8 cellular contexts compared by ENCODE assay signal in genomic region chr6:122642604-122643003, GRCh38. TPM values are rescaled to one million over a fixed set of nuclear protein-coding genes. Genes with fewer than 3 reads are reported as not detected.
A peak's percentile ranks its signal among the peaks of the same experiment; 100 is the strongest.
DNase-seq lines count a peak whose midpoint lies in the region; ATAC-seq, FAIRE-seq and TF ChIP-seq lines count a peak whose summit lies in the region.
"Not testable (repeated sequence)": the region's sequence is repeated elsewhere in the genome, so short reads cannot be mapped to it uniquely, and the experiment has no call there.
"Had no signal": no experiment of that assay in that cellular context is flagged by ENCODE, and none has a peak within 500 bp of the region (broad histone marks: within the 10 kb centered on the region; RNA-seq: fewer than 3 reads in every experiment).

No MANE protein-coding gene starts in this region.

- not testable (repeated sequence) for H2AK5ac ChIP-seq in H1 (ENCODE audit: low read depth, low read length)

- POLR2A ChIA-PET in K562 (lab: Yijun Ruan, JAX): not testable (repeated sequence)
- POLR2A ChIA-PET in H1 (lab: Charles Lee; ENCODE audit: partially characterized antibody): interaction anchor here (1.2 kb wide), 1 partner anchor 11 kb away, joined by 3 read pairs; no protein-coding TSS in a partner anchor

- not testable (repeated sequence) for TF ChIP-seq EP300 in K562 (IDR thresholded peaks at IDR 0.05; ENCODE audit: low read length); H1 (IDR thresholded peaks at IDR 0.05; ENCODE audit: borderline replicate concordance in 1 of 2, low read depth in 2 of 2, low read length in 2 of 2)

- H3K56ac ChIP-seq in H1 (replicated peaks; ENCODE audit: insufficient read length, low read depth, low read length): not testable (repeated sequence)

- not testable (repeated sequence) for H2BK5ac ChIP-seq in H1 (ENCODE audit: low read depth, low read length)

- H4K91ac ChIP-seq in H1 (replicated peaks; ENCODE audit: insufficient read length, low read length): not testable (repeated sequence)

- not testable (repeated sequence) for H3K27ac ChIP-seq in RWPE2 (ENCODE audit: poor library complexity, severe bottlenecking); K562 (ENCODE audit: extremely low read depth, low read depth, low read length); H1 (ENCODE audit: low read depth, low read length); keratinocyte (ENCODE audit: control insufficient read depth, insufficient read depth, low read length); small intestine (ENCODE audit: low read depth in 1 of 2, low read length in 1 of 2)
- peak overlapping the region; percentile 40 for H3K27ac ChIP-seq in epithelial cell of prostate

- ATAC-seq in RWPE2 (ENCODE audit: low read depth): peak; percentile 54; the same call in 1 of the 3 replicates
- ATAC-seq in K562: not testable (repeated sequence)

- not testable (repeated sequence) for H3K4me1 ChIP-seq in RWPE2 (ENCODE audit: insufficient read depth, poor library complexity, severe bottlenecking); K562 (replicated peaks in 1 of 2; ENCODE audit: control insufficient read depth in 2 of 2, insufficient read depth in 2 of 2, low read length in 2 of 2); H1 (replicated peaks in 1 of 4; ENCODE audit: control insufficient read depth in 3 of 4, insufficient read depth in 4 of 4, low read length in 3 of 4); small intestine (ENCODE audit: control insufficient read depth in 2 of 2, insufficient read depth in 1 of 2, low read depth in 1 of 2, low read length in 1 of 2)
- peaks cover 12% of the 10 kb centered on the region for H3K4me1 ChIP-seq in keratinocyte (ENCODE audit: control insufficient read depth, extremely low read depth, insufficient read depth, low read length)

- H4K5ac ChIP-seq in H1 (ENCODE audit: insufficient read length, low read depth, low read length): not testable (repeated sequence)

- dilution Hi-C loops in keratinocyte (cut with MboI; ENCODE audit: extremely low pct_ligation_motif_present, low sequenced_read_pairs): not testable (repeated sequence)

- not testable (repeated sequence) for BruUV-seq in K562 (replicated peaks; lab: Mats Ljungman, UMichigan)

- CTCF ChIA-PET in K562 (lab: Yijun Ruan, JAX; ENCODE audit: low intra/inter-chr PET ratio): not testable (repeated sequence)
- CTCF ChIA-PET in H1 (lab: Charles Lee; ENCODE audit: partially characterized antibody): interaction anchor here (0.7 to 4.4 kb wide), 3 partner anchors 14 to 112 kb away, joined by 3 to 19 read pairs (median 3); no protein-coding TSS in a partner anchor

- H4K20me1 ChIP-seq in K562 (replicated peaks; ENCODE audit: control insufficient read depth, insufficient read depth, low read length); H1 (replicated peaks in 1 of 2; ENCODE audit: control insufficient read depth in 1 of 2, insufficient read depth in 2 of 2, low read length in 2 of 2); keratinocyte (ENCODE audit: control insufficient read depth, extremely low read depth, insufficient read depth, low read length): not testable (repeated sequence)

- FAIRE-seq in GM12891 (lab: Jason Lieb, UNC) (peak; percentile 28), K562 (lab: Jason Lieb, UNC) (peak; percentile 52), H1 (lab: Jason Lieb, UNC) (peak; percentile 50), keratinocyte (lab: Jason Lieb, UNC) (peak; percentile 86), small intestine (lab: Jason Lieb, UNC) (peak; percentile 75)

- not testable (repeated sequence) for H3K36me3 ChIP-seq in RWPE2 (ENCODE audit: low read depth); K562 (ENCODE audit: control insufficient read depth, insufficient read depth, low read length); H1 (ENCODE audit: control insufficient read depth in 2 of 4, insufficient read depth in 4 of 4, low read length in 3 of 4); keratinocyte (ENCODE audit: control insufficient read depth in 2 of 2, extremely low read depth in 1 of 2, insufficient read depth in 2 of 2, low read length in 2 of 2); small intestine (ENCODE audit: control insufficient read depth in 2 of 2, insufficient read depth in 2 of 2, low read length in 2 of 2)

- TF ChIP-seq CTCF in RWPE2 (IDR thresholded peaks at IDR 0.05; ENCODE audit: poor library complexity, severe bottlenecking); K562 (IDR thresholded peaks at IDR 0.05 in 2 of 3, conservative IDR thresholded peaks at IDR 0.05 in 1 of 3; ENCODE audit: insufficient read depth in 2 of 3, low read depth in 1 of 3, low read length in 3 of 3); H1 (IDR thresholded peaks at IDR 0.05; ENCODE audit: control extremely low read depth in 1 of 3, insufficient read depth in 1 of 3, low read depth in 1 of 3, low read length in 3 of 3); keratinocyte (optimal IDR thresholded peaks at IDR 0.05 in 1 of 3, IDR thresholded peaks at IDR 0.05 in 1 of 3, conservative IDR thresholded peaks at IDR 0.05 in 1 of 3; ENCODE audit: extremely low read depth in 1 of 3, insufficient read depth in 2 of 3, low read length in 3 of 3): not testable (repeated sequence)

- not testable (repeated sequence) for H3K4me3 ChIP-seq in RWPE2 (ENCODE audit: severe bottlenecking); K562; H1 (ENCODE audit: extremely low read depth in 1 of 4, insufficient read depth in 2 of 4, low read depth in 3 of 4, low read length in 4 of 4); keratinocyte (ENCODE audit: control insufficient read depth in 2 of 3, extremely low read depth in 1 of 3, insufficient read depth in 2 of 3, low read depth in 1 of 3, low read length in 3 of 3); small intestine (ENCODE audit: low read depth in 1 of 2, low read length in 2 of 2)

- H3K79me2 ChIP-seq in K562 (ENCODE audit: control insufficient read depth, insufficient read depth, low read length); H1 (ENCODE audit: control insufficient read depth in 1 of 2, insufficient read depth in 2 of 2, low read length in 2 of 2); keratinocyte (ENCODE audit: control insufficient read depth, insufficient read depth, low read length): not testable (repeated sequence)

- H2BK15ac ChIP-seq in H1 (ENCODE audit: low read length): not testable (repeated sequence)

- H2AFZ ChIP-seq in K562 (ENCODE audit: low read depth, low read length); H1 (ENCODE audit: low read length): not testable (repeated sequence)
- peak overlapping the region; percentile 41 for H2AFZ ChIP-seq in keratinocyte (ENCODE audit: control insufficient read depth, low read length)

- H2BK12ac ChIP-seq in H1 (ENCODE audit: low read depth, low read length): not testable (repeated sequence)

- not testable (repeated sequence) for H3K27me3 ChIP-seq in RWPE2 (ENCODE audit: insufficient read depth, poor library complexity, severe bottlenecking); K562 (ENCODE audit: control insufficient read depth in 2 of 2, insufficient read depth in 2 of 2, low read length in 2 of 2); H1 (replicated peaks in 1 of 4; ENCODE audit: control insufficient read depth in 3 of 4, extremely low read depth in 1 of 4, insufficient read depth in 3 of 4, low read length in 3 of 4); keratinocyte (ENCODE audit: control insufficient read depth, extremely low read depth, insufficient read depth, low read length); small intestine (ENCODE audit: control insufficient read depth in 2 of 2, insufficient read depth in 2 of 2, low read length in 2 of 2)

- H4K8ac ChIP-seq in H1 (ENCODE audit: extremely low read depth, insufficient read depth, low read length): not testable (repeated sequence)

- H3K23me2 ChIP-seq in H1 (ENCODE audit: low read depth, low read length): not testable (repeated sequence)

- in situ Hi-C loops in K562 (cut with MboI): not testable (repeated sequence)

- TF ChIP-seq RAD21 in K562 (CRISPR knock-in tag; conservative IDR thresholded peaks at IDR 0.05 in 1 of 2, IDR thresholded peaks at IDR 0.05 in 1 of 2); H1 (IDR thresholded peaks at IDR 0.05 in 1 of 2, conservative IDR thresholded peaks at IDR 0.05 in 1 of 2; ENCODE audit: low read depth in 2 of 2, low read length in 2 of 2): not testable (repeated sequence)

- not testable (repeated sequence) for H3K79me1 ChIP-seq in H1 (ENCODE audit: low read depth, low read length)

- TF ChIP-seq POLR2A in GM12891 (IDR thresholded peaks at IDR 0.05; ENCODE audit: low read depth, low read length); K562 (conservative IDR thresholded peaks at IDR 0.05); H1 (IDR thresholded peaks at IDR 0.05; ENCODE audit: control extremely low read depth in 1 of 2, low read depth in 2 of 2, low read length in 2 of 2): not testable (repeated sequence)

- not testable (repeated sequence) for H3K18ac ChIP-seq in H1 (ENCODE audit: extremely low read depth, low read length)

- H3K14ac ChIP-seq in H1 (ENCODE audit: insufficient read length): not testable (repeated sequence)

- H2BK120ac ChIP-seq in H1 (replicated peaks; ENCODE audit: low read depth, low read length): not testable (repeated sequence)

- DNase-seq in GM12891 (ENCODE audit: insufficient read length, low spot score); RWPE2 (ENCODE audit: low spot score); K562 (ENCODE audit: extremely low read depth in 1 of 4, low spot score in 3 of 4); H1 (ENCODE audit: low read depth in 1 of 2, low spot score in 2 of 2); epithelial cell of prostate (ENCODE audit: low read depth, low spot score); small intestine: not testable (repeated sequence)
- DNase-seq in keratinocyte (ENCODE audit: low read depth, low spot score): peak; percentile 7

- not testable (repeated sequence) for H3K9ac ChIP-seq in K562 (ENCODE audit: insufficient read depth in 1 of 2, low read depth in 2 of 2, low read length in 2 of 2); H1 (replicated peaks in 1 of 4; ENCODE audit: extremely low read depth in 1 of 4, low read depth in 3 of 4, low read length in 3 of 4); keratinocyte (ENCODE audit: control insufficient read depth, extremely low read depth, insufficient read depth, low read length)

- H3K9me1 ChIP-seq in K562 (ENCODE audit: control insufficient read depth, insufficient read depth, low read length); keratinocyte (ENCODE audit: control insufficient read depth, extremely low read depth, insufficient read depth, low read length): not testable (repeated sequence)

- not testable (repeated sequence) for H3K9me3 ChIP-seq in RWPE2 (ENCODE audit: severe bottlenecking); K562 (replicated peaks; ENCODE audit: control insufficient read depth, insufficient read depth, low read depth, low read length); H1 (ENCODE audit: insufficient read depth in 2 of 2, low read depth in 1 of 2, low read length in 1 of 2); keratinocyte (ENCODE audit: control insufficient read depth, low read depth, low read length); small intestine (ENCODE audit: control insufficient read depth, low read depth)

- not testable (repeated sequence) for H2BK20ac ChIP-seq in H1 (ENCODE audit: low read length)

- intact Hi-C loops in K562 (cut with micrococcal nuclease): not testable (repeated sequence)

- not testable (repeated sequence) for H3K23ac ChIP-seq in H1 (ENCODE audit: insufficient read length)

- 20% methylated on average over 1 of the region's 1 CpG for WGBS in K562 (ENCODE audit: insufficient coverage, low coverage, missing lambda C conversion rate)
- 93% methylated on average over 1 of the region's 1 CpG; no CpG with 5 or more reads in 1 of the 2 experiments for WGBS in H1 (ENCODE audit: extremely low coverage in 1 of 2, insufficient coverage in 1 of 2, insufficient read length in 1 of 2, insufficient replicate concordance in 2 of 2, low coverage in 1 of 2, low lambda C conversion rate in 2 of 2, missing lambda C conversion rate in 1 of 2), 2 experiments
- WGBS in small intestine, 3 donors: 82 to 93% (median 90%) methylated on average over 1 of the region's 1 CpG

- not testable (repeated sequence) for H3K4ac ChIP-seq in H1 (replicated peaks; ENCODE audit: insufficient read length, low read depth, low read length)

- not testable (repeated sequence) for H3K4me2 ChIP-seq in K562 (ENCODE audit: insufficient read depth, low read length); H1 (ENCODE audit: insufficient read depth in 1 of 2, low read depth in 2 of 2, low read length in 2 of 2); keratinocyte (ENCODE audit: control insufficient read depth, extremely low read depth, insufficient read depth, low read depth, low read length)

RNA-seq across cellular contexts. Expression of gene PKIB, which starts 32.4 kb away (rescaled TPM):
- polyA plus RNA-seq in GM12891 (2012; ENCODE audit: low read depth, missing spikeins): 0.44 TPM
- total RNA-seq in K562 (2011; cell fraction: chromatin; rRNA removed; ENCODE audit: low replicate concordance): 11.2 and 28.4 TPM in 2 replicates
- 4.3 and 8.4 TPM in 2 replicates for total RNA-seq in K562 (2011; cell fraction: nucleolus; rRNA removed)
- 16.1 and 27.0 TPM in 2 replicates for total RNA-seq in K562 (2011; cell fraction: nucleoplasm; rRNA removed)
- total RNA-seq in K562 (2014; rRNA removed) (14.8 and 17.8 TPM in 2 replicates), K562 (2014; rRNA removed; fragmentation: Illumina TruSeq; extraction: Trizol) (37.5 and 37.8 TPM in 2 replicates), K562 (2015; rRNA removed; fragmentation: Illumina TruSeq; extraction: Trizol) (29.4 and 30.0 TPM in 2 replicates), K562 (2021) (18.7 and 21.9 TPM in 2 replicates)
- polyA plus RNA-seq in K562 (2011; rRNA removed) (23.3 and 28.3 TPM in 2 replicates), K562 (2014; fragmentation: Illumina TruSeq; extraction: Trizol) (23.9 and 29.8 TPM in 2 replicates), K562 (2014; fragmentation: Nextera tagmentation; extraction: Ambion mirVana) (10 to 100 TPM; 26.6 to 27.4 TPM), K562 (2014; rRNA removed) (21.0 and 26.3 TPM in 2 replicates), H1 (2011; rRNA removed) (13.5 and 14.5 TPM in 2 replicates), keratinocyte (4.4 to 8.7 TPM (median 5.8 TPM) in 3 replicates), small intestine (10 to 100 TPM in 2 of 3 donors, 1 to 10 TPM in 1; 6.5 to 59.5 (median 50.3) TPM)
- polyA plus RNA-seq in K562 (2011; cell fraction: cytosol; rRNA removed): 8.8 and 18.9 TPM in 2 replicates
- polyA plus RNA-seq in K562 (2011; cell fraction: nucleus; rRNA removed): 9.1 and 9.8 TPM in 2 replicates
- polyA plus RNA-seq in K562 (2012): 20.5 and 22.7 TPM in 2 replicates
- polyA minus RNA-seq in K562 (2011; rRNA and poly(A)+ RNA removed): 28.0 and 33.7 TPM in 2 replicates
- 8.7 and 13.0 TPM in 2 replicates for polyA minus RNA-seq in K562 (2011; cell fraction: cytosol; rRNA and poly(A)+ RNA removed)
- 9.8 and 16.0 TPM in 2 replicates for polyA minus RNA-seq in K562 (2011; cell fraction: nucleus; rRNA and poly(A)+ RNA removed)
- 72.0 and 73.3 TPM in 2 replicates for total RNA-seq in H1 (2021; fragmentation: NEBNext Ultra II Directional; extraction: Animal tissue kit (Norgen Biotek cat#: 25700))
- polyA plus RNA-seq in H1 (2011; cell fraction: cytosol; rRNA removed): 21.8 TPM
- 4.4 TPM for polyA plus RNA-seq in H1 (2011; cell fraction: nucleus; rRNA removed)
- 7.3 to 18.3 TPM (median 9.5 TPM) in 4 replicates for polyA plus RNA-seq in H1 (2012, experiment 1 of 2)
- polyA plus RNA-seq in H1 (2012, experiment 2 of 2): 4.5 TPM
- polyA plus RNA-seq in H1 (2013, experiment 1 of 2): 26.0 TPM
- polyA plus RNA-seq in H1 (2013, experiment 2 of 2): 24.2 TPM
- polyA minus RNA-seq in H1 (2011; rRNA and poly(A)+ RNA removed): 9.3 and 9.4 TPM in 2 replicates
- polyA minus RNA-seq in H1 (2011; cell fraction: cytosol; rRNA and poly(A)+ RNA removed): 16.9 TPM
- polyA minus RNA-seq in H1 (2011; cell fraction: nucleus; rRNA and poly(A)+ RNA removed): 21.4 TPM
- 6.2 TPM for polyA plus RNA-seq in keratinocyte (2011; ENCODE audit: low read depth)
- polyA plus RNA-seq in keratinocyte (2011; cell fraction: cytosol; rRNA removed): 5.8 and 11.9 TPM in 2 replicates
- 3.5 and 3.8 TPM in 2 replicates for polyA plus RNA-seq in keratinocyte (2011; cell fraction: nucleus; rRNA removed)
- 4.6 and 13.5 TPM in 2 replicates for polyA plus RNA-seq in keratinocyte (2012; ENCODE audit: low replicate concordance)
- 0.86 to 3.3 TPM in 2 of 3 replicates, not detected in the other for polyA minus RNA-seq in keratinocyte
- polyA minus RNA-seq in keratinocyte (2011; cell fraction: cytosol; rRNA and poly(A)+ RNA removed): 3.3 TPM
- polyA minus RNA-seq in keratinocyte (2011; cell fraction: nucleus; rRNA and poly(A)+ RNA removed): 1.7 and 3.7 TPM in 2 replicates
- polyA plus RNA-seq: BJ had no signal
